In genomic region chr12:3602488-3602887, GRCh38 we compare ENCODE assay signal across 28 cellular contexts.
"Had no signal": no experiment of that assay in that cellular context is flagged by ENCODE, and none has a peak within 500 bp of the region (broad histone marks: within the 10 kb centered on the region; RNA-seq: fewer than 3 reads in every experiment).

No MANE protein-coding gene starts in this region.

- H3K36me3 Mint-ChIP-seq: mesothelial cell of epicardium had no signal

- H3K27ac Mint-ChIP-seq: memory B cell; mesothelial cell of epicardium; naive B cell; nephron progenitor cell; progenitor cell of endocrine pancreas; stimulated activated effector memory CD8-positive, alpha-beta T cell treated with anti-CD3 and anti-CD28 coated beads, Interleukin-12 subunit alpha, Interleukin-12 subunit beta, amount 100 ng/mL, for 72 hours; stimulated activated naive CD8-positive, alpha-beta T cell treated with anti-CD3 and anti-CD28 coated beads, Interleukin-15, Interleukin-2, amounts not matched to agents 100 ng/mL and 50 ng/mL, for 24 hours had no signal

- DNase-seq: cerebellar nuclear complex; dorsolateral prefrontal cortex; effector CD4-positive, alpha-beta T cell; head of caudate nucleus; kidney; mucosa of descending colon; naive B cell; nephron progenitor cell; occipital lobe; right lobe of liver; small intestine; stimulated activated CD4-positive, alpha-beta T cell treated with anti-CD3 and anti-CD28 coated beads, Interleukin-12 subunit alpha, Interleukin-12 subunit beta, amount 100 ng/mL, for 4 hours; stimulated activated CD4-positive, alpha-beta T cell treated with anti-CD3 and anti-CD28 coated beads, Interleukin-1b, Interleukin-23, amount 100 ng/mL, for 48 hours; stimulated activated CD4-positive, alpha-beta T cell treated with anti-CD3 and anti-CD28 coated beads, Interleukin-4, amount 100 ng/mL, for 24 hours had no signal

- H3K4me3 Mint-ChIP-seq: memory B cell; mesothelial cell of epicardium; naive B cell; nephron progenitor cell; stimulated activated effector memory CD8-positive, alpha-beta T cell treated with anti-CD3 and anti-CD28 coated beads, Interleukin-12 subunit alpha, Interleukin-12 subunit beta, amount 100 ng/mL, for 72 hours; stimulated activated naive CD8-positive, alpha-beta T cell treated with anti-CD3 and anti-CD28 coated beads, Interleukin-15, Interleukin-2, amounts not matched to agents 100 ng/mL and 50 ng/mL, for 24 hours had no signal

- ATAC-seq: left lobe of liver; mucosa of descending colon; pancreas; right lobe of liver; stimulated activated effector memory CD8-positive, alpha-beta T cell treated with anti-CD3 and anti-CD28 coated beads, Interleukin-12 subunit alpha, Interleukin-12 subunit beta, amount 100 ng/mL, for 72 hours had no signal

- H3K27ac ChIP-seq: dorsolateral prefrontal cortex, pancreas, right lobe of liver, thoracic aorta, tibial nerve, upper lobe of left lung had no signal

- H3K4me3 ChIP-seq: dorsolateral prefrontal cortex, lung, mucosa of descending colon, pancreas, right lobe of liver, thoracic aorta, tibial nerve, upper lobe of left lung had no signal

- H3K27me3 ChIP-seq: pancreas, right lobe of liver, tibial nerve, upper lobe of left lung had no signal

- H3K9me3 Mint-ChIP-seq: memory B cell; mesothelial cell of epicardium; nephron progenitor cell; stimulated activated effector memory CD8-positive, alpha-beta T cell treated with anti-CD3 and anti-CD28 coated beads, Interleukin-12 subunit alpha, Interleukin-12 subunit beta, amount 100 ng/mL, for 72 hours; stimulated activated naive CD8-positive, alpha-beta T cell treated with anti-CD3 and anti-CD28 coated beads, Interleukin-15, Interleukin-2, amounts not matched to agents 100 ng/mL and 50 ng/mL, for 24 hours had no signal

- FAIRE-seq: colon, frontal cortex, kidney, pancreas, small intestine, urothelium cell line had no signal

- H3K4me1 ChIP-seq: pancreas, right lobe of liver had no signal

- H3K36me3 ChIP-seq: pancreas, right lobe of liver, thoracic aorta, tibial nerve, upper lobe of left lung had no signal

- H3K9me3 ChIP-seq: mucosa of descending colon, pancreas, right lobe of liver, thoracic aorta, tibial nerve, upper lobe of left lung had no signal

- H3K27me3 Mint-ChIP-seq: memory B cell; stimulated activated naive CD8-positive, alpha-beta T cell treated with anti-CD3 and anti-CD28 coated beads, Interleukin-15, Interleukin-2, amounts not matched to agents 100 ng/mL and 50 ng/mL, for 24 hours had no signal
